13 cellular contexts compared by ENCODE assay signal in genomic region chr10:60907972-60908371, GRCh38. TPM values are rescaled to one million over a fixed set of nuclear protein-coding genes. Genes with fewer than 3 reads are reported as not detected.
"Had no signal": no experiment of that assay in that cellular context is flagged by ENCODE, and none has a peak within 500 bp of the region (broad histone marks: within the 10 kb centered on the region; RNA-seq: fewer than 3 reads in every experiment).

No MANE protein-coding gene starts in this region.

- H3K4me1 ChIP-seq: colonic mucosa, suprapubic skin had no signal

- H3K27ac ChIP-seq: cardiac muscle cell, colonic mucosa, left lung, suprapubic skin had no signal

- H3K9me3 ChIP-seq: colonic mucosa, suprapubic skin had no signal

- H3K27me3 ChIP-seq: cardiac muscle cell, colonic mucosa, left lung, suprapubic skin had no signal

- DNase-seq: activated CD4-positive, alpha-beta memory T cell treated with anti-CD3 and anti-CD28 coated beads for 36 hours; activated naive CD4-positive, alpha-beta T cell; colonic mucosa; effector CD8-positive, alpha-beta T cell; glutamatergic neuron; left lung; mesenchymal stem cell; retina; stimulated activated CD4-positive, alpha-beta T cell treated with anti-CD3 and anti-CD28 coated beads, Interleukin-2, amount 100 ng/mL, for 24 hours; stimulated activated naive B cell treated with anti-CD40 and anti-IgM and Interleukin-4, amounts not matched to agents 10 μg/mL and 1 μg/mL and 100 μg/mL, for 72 hours; SW 1271 had no signal

- H3K36me3 ChIP-seq: colonic mucosa, left lung had no signal

- H3K4me3 ChIP-seq: cardiac muscle cell, colonic mucosa, left lung, suprapubic skin had no signal

- ATAC-seq: left lung; stimulated activated naive B cell treated with anti-CD40 and anti-IgM and Interleukin-4, amounts not matched to agents 10 μg/mL and 1 μg/mL and 100 μg/mL, for 72 hours had no signal

RNA-seq across cellular contexts. Expression of gene RHOBTB1, which starts 36.0 kb away (rescaled TPM):
- total RNA-seq: activated CD4-positive, alpha-beta memory T cell treated with anti-CD3 and anti-CD28 coated beads for 36 hours had no signal
